ENCODE assay signal across 8 cellular contexts in the genomic region with DNA sequence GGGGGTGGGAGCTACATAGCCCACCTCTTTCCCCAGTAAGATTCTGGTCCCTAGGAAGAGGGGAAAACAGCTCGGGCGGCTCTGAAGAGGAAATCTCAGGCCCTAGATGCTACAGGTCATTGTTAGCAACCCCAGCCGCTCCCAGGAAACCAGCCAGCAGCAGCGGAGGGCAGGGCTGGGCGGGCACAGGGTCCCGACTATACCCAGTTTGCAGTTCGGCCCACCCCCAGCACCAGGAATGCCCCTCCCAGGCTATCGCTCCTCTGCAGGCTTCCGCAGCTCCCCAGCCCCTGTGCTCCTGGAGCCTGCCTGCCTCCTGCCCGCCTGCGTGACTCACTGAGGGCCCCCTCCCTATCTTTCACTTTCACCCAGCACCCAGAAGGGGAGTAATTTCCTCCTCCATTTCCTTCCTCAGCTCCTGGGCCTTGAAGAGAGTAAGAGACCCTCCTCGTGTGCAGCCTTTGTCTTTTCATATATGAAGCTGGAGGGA. TPM values are rescaled to one million over a fixed set of nuclear protein-coding genes. Genes with fewer than 3 reads are reported as not detected.
DNase-seq lines count a peak whose midpoint lies in the region; ATAC-seq and TF ChIP-seq lines count a peak whose summit lies in the region.

No MANE protein-coding gene starts in this region.

- H3K27ac ChIP-seq in DND-41 (ENCODE audit: low read length) (peak overlapping the region; percentile 94), IMR-90 (ENCODE audit: insufficient read depth, low read length) (peak overlapping the region; percentile 87), VCaP (peak overlapping the region; percentile 81)

- WGBS in IMR-90 (ENCODE audit: extremely low coverage in 2 of 2, insufficient read length in 1 of 2), 2 experiments: 15% methylated on average over 4 of the region's 12 CpGs; no CpG with 5 or more reads in 1 of the 2 experiments

- H3K36me3 ChIP-seq in DND-41 (ENCODE audit: insufficient read depth, low read length) (peaks cover 40% of the 10 kb centered on the region), IMR-90 (ENCODE audit: control insufficient read depth, insufficient read depth, low read length) (peaks cover 24% of the 10 kb centered on the region)

- H3K14ac ChIP-seq in IMR-90 (replicated peaks; ENCODE audit: low read depth, low read length): peak overlapping the region; percentile 84

- H4K20me1 ChIP-seq in DND-41 (ENCODE audit: insufficient read depth, low read length): peaks cover 58% of the 10 kb centered on the region
- peaks cover 93% of the 10 kb centered on the region for H4K20me1 ChIP-seq in IMR-90 (ENCODE audit: insufficient read depth, low read length)

- dilution Hi-C loops in IMR-90 (cut with HindIII; ENCODE audit: low sequenced_read_pairs, unreplicated experiment): no loop called here

- H2AFZ ChIP-seq in DND-41 (ENCODE audit: low read depth, low read length) (peak overlapping the region; percentile 75), IMR-90 (replicated peaks; ENCODE audit: low read length, poor library complexity) (peak overlapping the region; percentile 87)

- peak overlapping the region; percentile 83 for H2AK9ac ChIP-seq in IMR-90 (replicated peaks; ENCODE audit: low read depth, low read length, poor library complexity)

- peak overlapping the region in 1 of 2 experiments; percentile 52; a peak in 2 of 4 replicates for H3K4me3 ChIP-seq in DND-41 (ENCODE audit: low read depth in 1 of 2, low read length in 2 of 2)
- peak overlapping the region; percentile 13; the same call in 1 of the 2 replicates for H3K4me3 ChIP-seq in IMR-90 (ENCODE audit: insufficient read depth, low read depth, low read length)
- H3K4me3 ChIP-seq in choroid plexus epithelial cell (ENCODE audit: low read depth, low read length): peak overlapping the region; percentile 26

- in situ Hi-C loops in IMR-90 (cut with MboI; ENCODE audit: low sequenced_read_pairs): no loop called here

- CTCF ChIA-PET in IMR-90 (lab: Yijun Ruan, JAX): interaction anchor here (1.8 kb wide), 1 partner anchor 12 kb away, joined by 12 read pairs; no protein-coding TSS in a partner anchor

- peak overlapping the region; percentile 74 for H4K91ac ChIP-seq in IMR-90 (ENCODE audit: insufficient read depth, low read depth, low read length)

- H3K79me1 ChIP-seq in IMR-90 (ENCODE audit: low read depth in 1 of 2, low read length in 2 of 2): peaks cover 34 to 99% of the 10 kb centered on the region in 2 experiments

- H2BK20ac ChIP-seq in IMR-90 (ENCODE audit: low read depth, low read length): peak overlapping the region; percentile 21; the same call in 1 of the 2 replicates

- no peak for TF ChIP-seq POLR2A in IMR-90 (IDR thresholded peaks at IDR 0.05; ENCODE audit: low read depth, low read length)

- ATAC-seq in DND-41 (ENCODE audit: insufficient read depth, low read depth) (peak; percentile 83), IMR-90 (ENCODE audit: low read depth) (peak; percentile 74), GM21423 (IDR thresholded peaks at IDR 0.05; ENCODE audit: unreplicated experiment) (no peak)

- H4K5ac ChIP-seq in IMR-90 (ENCODE audit: low read depth, low read length): peak overlapping the region; percentile 60; the same call in 1 of the 2 replicates

- TF ChIP-seq CTCF in DND-41 (IDR thresholded peaks at IDR 0.05; ENCODE audit: borderline replicate concordance, extremely low read depth, low read length, poor library complexity, severe bottlenecking) (peak; percentile 25), IMR-90 (conservative IDR thresholded peaks at IDR 0.05; ENCODE audit: low read depth, low read length) (0 out of 2 replicates have a peak, but pooled peaks have one; percentile 9), VCaP (conservative IDR thresholded peaks at IDR 0.05) (no peak), choroid plexus epithelial cell (conservative IDR thresholded peaks at IDR 0.05; ENCODE audit: low read depth, low read length) (peak; percentile 31)

- peak overlapping the region; percentile 87 for H3K23ac ChIP-seq in IMR-90 (ENCODE audit: low read depth, low read length)

- H3K4me2 ChIP-seq in DND-41 (ENCODE audit: insufficient read depth, low read length) (peak overlapping the region; percentile 75), IMR-90 (ENCODE audit: low read depth, low read length) (peak overlapping the region; percentile 93)

- BruUV-seq in IMR-90 (replicated peaks; lab: Mats Ljungman, UMichigan): no TSS peak

- peak overlapping the region; percentile 78 for H2BK120ac ChIP-seq in IMR-90 (ENCODE audit: low read depth, low read length)

- intact Hi-C loops in IMR-90 (cut with micrococcal nuclease): no loop called here

- H3K4me1 ChIP-seq in DND-41 (ENCODE audit: insufficient read depth, low read length) (peaks cover 60% of the 10 kb centered on the region), IMR-90 (ENCODE audit: control insufficient read depth, insufficient read depth, low read length) (peaks cover 58% of the 10 kb centered on the region)

- peak overlapping the region; percentile 72; the same call in 1 of the 2 replicates for H3K56ac ChIP-seq in IMR-90 (ENCODE audit: extremely low read depth, insufficient read depth, low read length)

- H3K9me3 ChIP-seq in DND-41 (ENCODE audit: insufficient read depth, low read length, severe bottlenecking): no peaks in the 10 kb centered on the region
- H3K9me3 ChIP-seq in IMR-90 (ENCODE audit: control insufficient read depth, insufficient read depth, low read length): no peaks in the 10 kb centered on the region

- POLR2A ChIA-PET in IMR-90 (lab: Charles Lee; ENCODE audit: unreplicated experiment): interaction anchor here (0.6 to 1.2 kb wide), 2 partner anchors 16 to 18 kb away, joined by 3 to 5 read pairs; a partner anchor contains a TSS

- H3K27me3 ChIP-seq in DND-41 (ENCODE audit: insufficient read depth, low read length, poor library complexity) (no peaks in the 10 kb centered on the region), IMR-90 (ENCODE audit: control insufficient read depth, insufficient read depth, low read length) (no peaks in the 10 kb centered on the region)

- peak overlapping the region; percentile 47 for H3K18ac ChIP-seq in IMR-90 (ENCODE audit: low read depth, low read length)

- H2BK15ac ChIP-seq in IMR-90 (ENCODE audit: low read depth, low read length): peak overlapping the region; percentile 66; the same call in 1 of the 3 replicates

- H4K8ac ChIP-seq in IMR-90 (ENCODE audit: low read depth in 2 of 2, low read length in 2 of 2): peak overlapping the region; percentile 9 to 87; a peak in 3 of 4 replicates

- peaks cover 47% of the 10 kb centered on the region for H3K9me1 ChIP-seq in IMR-90 (ENCODE audit: insufficient read depth, low read length)

- peak overlapping the region; percentile 95 for H3K4ac ChIP-seq in IMR-90 (ENCODE audit: low read depth, low read length)

- peak overlapping the region; percentile 79 for H2AK5ac ChIP-seq in IMR-90 (ENCODE audit: low read depth, low read length)

- no peak; the same call in 1 of the 2 replicates for TF ChIP-seq RAD21 in IMR-90 (IDR thresholded peaks at IDR 0.05; ENCODE audit: low read length)

- DNase-seq in DND-41 (peak; percentile 92), IMR-90 (peak; percentile 66), choroid plexus epithelial cell (ENCODE audit: low read depth) (peak; percentile 70), left kidney (ENCODE audit: low read depth, low spot score) (peak; percentile 76), NCI-H82 treated with DMSO at 0.1 percent for 48 hours (lab: John Stamatoyannopoulos, UW; ENCODE audit: unreplicated experiment) (no peak)
- DNase-seq in stimulated activated CD4-positive, alpha-beta T cell treated with anti-CD3 and anti-CD28 coated beads, Interleukin-4, amount 100 ng/mL, for 24 hours: peak; percentile 77

- peaks cover 78% of the 10 kb centered on the region for H3K79me2 ChIP-seq in DND-41 (ENCODE audit: insufficient read depth, low read length)

- H3K9ac ChIP-seq in DND-41 (ENCODE audit: low read depth, low read length): peak overlapping the region; percentile 61
- H3K9ac ChIP-seq in IMR-90 (ENCODE audit: low read depth, low read length): peak overlapping the region; percentile 74

- H2BK5ac ChIP-seq in IMR-90 (ENCODE audit: low read depth, low read length, poor library complexity, severe bottlenecking): peak overlapping the region; percentile 80

TF ChIP-seq in IMR-90, 13 proteins besides CTCF, POLR2A, EP300 and RAD21:
- TF ChIP-seq MAZ (IDR thresholded peaks at IDR 0.05; ENCODE audit: borderline replicate concordance, low read depth, low read length): peak; percentile 89
- TF ChIP-seq CHD1 (IDR thresholded peaks at IDR 0.05; ENCODE audit: low read depth, low read length): no peak
- peak; percentile 25; the same call in 1 of the 2 replicates for TF ChIP-seq BHLHE40 (IDR thresholded peaks at IDR 0.05; ENCODE audit: low read depth, low read length)
- peak; percentile 65 for TF ChIP-seq FOS (IDR thresholded peaks at IDR 0.05; ENCODE audit: low read depth, low read length)

RNA-seq across cellular contexts. Expression of a gene that starts 27.2 kb away (rescaled TPM):
- 6.5 and 7.5 TPM in 2 replicates for total RNA-seq in IMR-90 (2012; rRNA removed)
- polyA plus RNA-seq in IMR-90 (2012; rRNA removed): 21.0 and 28.2 TPM in 2 replicates
- 22.6 and 27.0 TPM in 2 replicates for polyA plus RNA-seq in IMR-90 (2012; cell fraction: cytosol; rRNA removed)
- polyA plus RNA-seq in IMR-90 (2012; cell fraction: nucleus; rRNA removed; ENCODE audit: low replicate concordance): 13.7 and 19.3 TPM in 2 replicates
